ENCODE assay signal across 7 cellular contexts in the genomic region with DNA sequence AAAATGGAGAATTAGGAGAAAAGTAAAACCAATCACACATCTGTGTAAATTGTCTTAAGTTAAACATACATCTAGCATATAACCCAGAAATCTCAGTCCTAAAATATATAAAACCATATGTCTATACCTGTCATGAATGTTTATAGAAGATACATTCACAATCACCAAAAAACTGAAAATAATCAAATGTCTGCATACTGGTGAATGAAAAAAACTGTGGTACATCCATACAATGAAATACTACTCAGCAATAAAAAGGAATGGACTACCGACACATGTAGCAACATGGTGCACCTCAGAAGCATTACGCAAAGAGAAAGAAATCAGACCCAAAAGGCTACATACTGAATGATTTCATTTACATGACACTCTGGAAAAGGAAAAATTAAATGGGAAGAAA. TPM values are rescaled to one million over a fixed set of nuclear protein-coding genes. Genes with fewer than 3 reads are reported as not detected.
"Had no signal": no experiment of that assay in that cellular context is flagged by ENCODE, and none has a peak within 500 bp of the region (broad histone marks: within the 10 kb centered on the region; RNA-seq: fewer than 3 reads in every experiment).

No MANE protein-coding gene starts in this region.

- H3K4me3 ChIP-seq: GM23338, HAP-1, K562 had no signal

- FAIRE-seq: HTR-8/SVneo, K562 had no signal

- H2AFZ ChIP-seq: GM23338 had no signal

- H3K4me2 ChIP-seq: GM23338 had no signal

- H3K36me3 ChIP-seq: HAP-1 had no signal

- DNase-seq: H7, IMR-90 had no signal

- ATAC-seq: GM23338, HCT116, K562 had no signal

- H3K4me1 ChIP-seq: HAP-1 had no signal

RNA-seq across cellular contexts. Expression of gene SEC16B, which starts 47.7 kb away (rescaled TPM):
- total RNA-seq: K562 had no signal
- polyA plus RNA-seq: K562 had no signal
